Comparison of ENCODE assay signal across 6 cellular contexts in genomic region chr19:55117063-55117635, GRCh38.
DNase-seq lines count a peak whose midpoint lies in the region; ATAC-seq lines count a peak whose summit lies in the region.

No MANE protein-coding gene starts in this region.

- H3K4me3 ChIP-seq in effector memory CD4-positive, alpha-beta T cell (ENCODE audit: insufficient read depth, low read depth, low read length, poor library complexity, severe bottlenecking) = peak overlapping the region; percentile 71
- H3K4me3 ChIP-seq in skeletal muscle cell (ENCODE audit: low read depth, low read length) = peak overlapping the region; percentile 92

- H3K27me3 ChIP-seq in effector memory CD4-positive, alpha-beta T cell (replicated peaks; ENCODE audit: control insufficient read depth, insufficient read depth, low read length, poor library complexity, severe bottlenecking) = no peaks in the 10 kb centered on the region

- ATAC-seq in GM18909 (IDR thresholded peaks at IDR 0.05; ENCODE audit: poor library complexity, unreplicated experiment) (peak; percentile 16), HG03565 (IDR thresholded peaks at IDR 0.05; ENCODE audit: unreplicated experiment) (peak; percentile 1), HG03469 (IDR thresholded peaks at IDR 0.05; ENCODE audit: unreplicated experiment) (no peak)

- no peak for DNase-seq in effector memory CD4-positive, alpha-beta T cell
- no peak for DNase-seq in skeletal muscle cell (ENCODE audit: low read depth)
- no peak for DNase-seq in NK-92 treated with Interleukin-12 subunit alpha and Interleukin-12 subunit beta, amount 100 ng/mL, for 24 hours (lab: John Stamatoyannopoulos, UW)

- H3K9me3 ChIP-seq in effector memory CD4-positive, alpha-beta T cell (ENCODE audit: control insufficient read depth, low read length) = no peaks in the 10 kb centered on the region

- peak overlapping the region; percentile 71 for H3K27ac ChIP-seq in effector memory CD4-positive, alpha-beta T cell (ENCODE audit: insufficient read depth, low read length, poor library complexity, severe bottlenecking)

- H3K4me1 ChIP-seq in effector memory CD4-positive, alpha-beta T cell (ENCODE audit: control insufficient read depth, insufficient read depth, low read length, poor library complexity, severe bottlenecking) = peaks cover 22% of the 10 kb centered on the region

- peaks cover 12% of the 10 kb centered on the region for H3K36me3 ChIP-seq in effector memory CD4-positive, alpha-beta T cell (ENCODE audit: control insufficient read depth, insufficient read depth, low read length)
